ENCODE assay signal across 10 cellular contexts in genomic region chr3:119352863-119353527, GRCh38. TPM values are rescaled to one million over a fixed set of nuclear protein-coding genes. Genes with fewer than 3 reads are reported as not detected.
DNase-seq lines count a peak whose midpoint lies in the region; ATAC-seq and TF ChIP-seq lines count a peak whose summit lies in the region.
"Had no signal": no experiment of that assay in that cellular context is flagged by ENCODE, and none has a peak within 500 bp of the region (broad histone marks: within the 10 kb centered on the region; RNA-seq: fewer than 3 reads in every experiment).

No MANE protein-coding gene starts in this region.

- TF ChIP-seq CTCF in liver (IDR thresholded peaks at IDR 0.05; ENCODE audit: low read depth, low read length, missing input control), result peak; percentile 25

- TF ChIP-seq RAD21 in liver (IDR thresholded peaks at IDR 0.05), result peak; percentile 51 to 65

- no peaks in the 10 kb centered on the region for H4K20me1 ChIP-seq in Karpas-422 (ENCODE audit: insufficient read depth, low read depth, low read length)

- no peaks in the 10 kb centered on the region for H3K27me3 Mint-ChIP-seq in activated naive CD4-positive, alpha-beta T cell treated with anti-CD3 and anti-CD28 coated beads, Interleukin-2, amount 50 U/mL, for 24 hours

- H3K36me3 ChIP-seq in Karpas-422 (ENCODE audit: insufficient read depth, low read length), result no peaks in the 10 kb centered on the region
- H3K36me3 ChIP-seq in liver (ENCODE audit: control insufficient read depth in 4 of 4, insufficient read depth in 3 of 4, low read depth in 1 of 4, low read length in 3 of 4), result no peaks in the 10 kb centered on the region
- H3K36me3 ChIP-seq: thoracic aorta had no signal

- H3K9me2 ChIP-seq in Karpas-422 (replicated peaks; ENCODE audit: insufficient read depth, low read length), result no peaks in the 10 kb centered on the region

- H3K4me2 ChIP-seq in Karpas-422 (ENCODE audit: low read depth, low read length, poor library complexity, severe bottlenecking), result no peak overlapping the region

- no peak overlapping the region for H2AFZ ChIP-seq in Karpas-422 (ENCODE audit: low read length)

- no peaks in the 10 kb centered on the region for H3K9me3 ChIP-seq in Karpas-422 (ENCODE audit: low read length)
- H3K9me3 ChIP-seq in liver (ENCODE audit: control insufficient read depth in 4 of 4, low read length in 3 of 4), result no peaks in the 10 kb centered on the region
- H3K9me3 ChIP-seq: thoracic aorta had no signal

- H3K36me3 Mint-ChIP-seq in activated naive CD4-positive, alpha-beta T cell treated with anti-CD3 and anti-CD28 coated beads, Interleukin-2, amount 50 U/mL, for 24 hours, result peaks cover 1% of the 10 kb centered on the region
- H3K36me3 Mint-ChIP-seq: brain had no signal

- H3K4me1 Mint-ChIP-seq in activated naive CD4-positive, alpha-beta T cell treated with anti-CD3 and anti-CD28 coated beads, Interleukin-2, amount 50 U/mL, for 24 hours, result peaks cover 44% of the 10 kb centered on the region

- no peaks in the 10 kb centered on the region for H3K9me3 Mint-ChIP-seq in activated naive CD4-positive, alpha-beta T cell treated with anti-CD3 and anti-CD28 coated beads, Interleukin-2, amount 50 U/mL, for 24 hours
- H3K9me3 Mint-ChIP-seq: brain had no signal

- no peak for ATAC-seq in HG03159 (IDR thresholded peaks at IDR 0.05; ENCODE audit: unreplicated experiment)

- H3K4me3 Mint-ChIP-seq in activated naive CD4-positive, alpha-beta T cell treated with anti-CD3 and anti-CD28 coated beads, Interleukin-2, amount 50 U/mL, for 24 hours, result peak overlapping the region; percentile 67
- H3K4me3 Mint-ChIP-seq: brain had no signal

- H3K4me3 ChIP-seq in Karpas-422 (ENCODE audit: low read length) (no peak overlapping the region), liver (ENCODE audit: low read depth in 1 of 3, low read length in 3 of 3) (no peak overlapping the region)
- H3K4me3 ChIP-seq: thoracic aorta had no signal

- H3K27ac Mint-ChIP-seq in activated naive CD4-positive, alpha-beta T cell treated with anti-CD3 and anti-CD28 coated beads, Interleukin-2, amount 50 U/mL, for 24 hours, result peak overlapping the region; percentile 66

- no peak for DNase-seq in activated naive CD4-positive, alpha-beta T cell (lab: John Stamatoyannopoulos, UW)
- peak; percentile 73 for DNase-seq in Karpas-422
- peak; percentile 58 for DNase-seq in amniotic stem cell (lab: John Stamatoyannopoulos, UW)
- no peak for DNase-seq in activated gamma-delta T cell treated with Interleukin-2 at 50 U/mL for 16 hours
- no peak for DNase-seq in activated effector memory CD4-positive, alpha-beta T cell treated with anti-CD3 and anti-CD28 coated beads, Interleukin-2, amount 50 U/mL, for 16 hours

- H3K27ac ChIP-seq in Karpas-422 (ENCODE audit: low read length), result no peak overlapping the region
- H3K27ac ChIP-seq in liver (ENCODE audit: low read depth in 1 of 2, low read length in 2 of 2), result no peak overlapping the region
- H3K27ac ChIP-seq: thoracic aorta had no signal

- peaks cover 14% of the 10 kb centered on the region; the same call in 1 of the 2 replicates for H3K4me1 ChIP-seq in Karpas-422 (ENCODE audit: low read length)
- H3K4me1 ChIP-seq in liver (ENCODE audit: control insufficient read depth in 4 of 4, insufficient read depth in 4 of 4, low read length in 3 of 4), result peaks cover 0 to 5% (median 0%) of the 10 kb centered on the region in 4 donors

- H3K27me3 ChIP-seq in Karpas-422 (ENCODE audit: low read length), result no peaks in the 10 kb centered on the region
- peaks cover 0 to 3% (median 0%) of the 10 kb centered on the region in 4 donors for H3K27me3 ChIP-seq in liver (ENCODE audit: control insufficient read depth in 4 of 4, insufficient read depth in 4 of 4, low read length in 3 of 4)

- H3K79me2 ChIP-seq in Karpas-422 (ENCODE audit: low read length), result no peaks in the 10 kb centered on the region

- WGBS in liver, result 70% methylated on average over 6 of the region's 6 CpGs

- H3K9ac ChIP-seq in Karpas-422 (ENCODE audit: low read length), result no peak overlapping the region
- no peak overlapping the region for H3K9ac ChIP-seq in liver (ENCODE audit: low read depth in 1 of 2, low read length in 2 of 2)

TF ChIP-seq in liver, 16 proteins besides CTCF, POLR2A, EP300 and RAD21:
- no peak for TF ChIP-seq SP1 (IDR thresholded peaks at IDR 0.05)
- no peak for TF ChIP-seq NR2F2 (IDR thresholded peaks at IDR 0.05)
- no peak for TF ChIP-seq JUND (IDR thresholded peaks at IDR 0.05)
- TF ChIP-seq TAF1 (conservative IDR thresholded peaks at IDR 0.05), result no peak
- TF ChIP-seq FOXA2 (IDR thresholded peaks at IDR 0.05), result no peak
- TF ChIP-seq FOXA1 (IDR thresholded peaks at IDR 0.05), result no peak
- TF ChIP-seq, protein P1, sequence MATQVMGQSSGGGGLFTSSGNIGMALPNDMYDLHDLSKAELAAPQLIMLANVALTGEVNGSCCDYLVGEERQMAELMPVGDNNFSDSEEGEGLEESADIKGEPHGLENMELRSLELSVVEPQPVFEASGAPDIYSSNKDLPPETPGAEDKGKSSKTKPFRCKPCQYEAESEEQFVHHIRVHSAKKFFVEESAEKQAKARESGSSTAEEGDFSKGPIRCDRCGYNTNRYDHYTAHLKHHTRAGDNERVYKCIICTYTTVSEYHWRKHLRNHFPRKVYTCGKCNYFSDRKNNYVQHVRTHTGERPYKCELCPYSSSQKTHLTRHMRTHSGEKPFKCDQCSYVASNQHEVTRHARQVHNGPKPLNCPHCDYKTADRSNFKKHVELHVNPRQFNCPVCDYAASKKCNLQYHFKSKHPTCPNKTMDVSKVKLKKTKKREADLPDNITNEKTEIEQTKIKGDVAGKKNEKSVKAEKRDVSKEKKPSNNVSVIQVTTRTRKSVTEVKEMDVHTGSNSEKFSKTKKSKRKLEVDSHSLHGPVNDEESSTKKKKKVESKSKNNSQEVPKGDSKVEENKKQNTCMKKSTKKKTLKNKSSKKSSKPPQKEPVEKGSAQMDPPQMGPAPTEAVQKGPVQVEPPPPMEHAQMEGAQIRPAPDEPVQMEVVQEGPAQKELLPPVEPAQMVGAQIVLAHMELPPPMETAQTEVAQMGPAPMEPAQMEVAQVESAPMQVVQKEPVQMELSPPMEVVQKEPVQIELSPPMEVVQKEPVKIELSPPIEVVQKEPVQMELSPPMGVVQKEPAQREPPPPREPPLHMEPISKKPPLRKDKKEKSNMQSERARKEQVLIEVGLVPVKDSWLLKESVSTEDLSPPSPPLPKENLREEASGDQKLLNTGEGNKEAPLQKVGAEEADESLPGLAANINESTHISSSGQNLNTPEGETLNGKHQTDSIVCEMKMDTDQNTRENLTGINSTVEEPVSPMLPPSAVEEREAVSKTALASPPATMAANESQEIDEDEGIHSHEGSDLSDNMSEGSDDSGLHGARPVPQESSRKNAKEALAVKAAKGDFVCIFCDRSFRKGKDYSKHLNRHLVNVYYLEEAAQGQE (IDR thresholded peaks at IDR 0.05), result no peak
- TF ChIP-seq EGR1 (IDR thresholded peaks at IDR 0.05; ENCODE audit: low read depth in 2 of 2), result no peak
- no peak for TF ChIP-seq HNF4G (IDR thresholded peaks at IDR 0.05)
- TF ChIP-seq RXRA (IDR thresholded peaks at IDR 0.05), result no peak
- TF ChIP-seq GABPA (IDR thresholded peaks at IDR 0.05 in 1 of 2, conservative IDR thresholded peaks at IDR 0.05 in 1 of 2), result no peak
- TF ChIP-seq MAX (IDR thresholded peaks at IDR 0.05), result no peak
- TF ChIP-seq, protein P2, sequence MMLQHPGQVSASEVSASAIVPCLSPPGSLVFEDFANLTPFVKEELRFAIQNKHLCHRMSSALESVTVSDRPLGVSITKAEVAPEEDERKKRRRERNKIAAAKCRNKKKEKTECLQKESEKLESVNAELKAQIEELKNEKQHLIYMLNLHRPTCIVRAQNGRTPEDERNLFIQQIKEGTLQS (IDR thresholded peaks at IDR 0.05), result no peak
- TF ChIP-seq HNF4A (conservative IDR thresholded peaks at IDR 0.05), result no peak
- no peak for TF ChIP-seq YY1 (IDR thresholded peaks at IDR 0.05)
- TF ChIP-seq, protein P3, sequence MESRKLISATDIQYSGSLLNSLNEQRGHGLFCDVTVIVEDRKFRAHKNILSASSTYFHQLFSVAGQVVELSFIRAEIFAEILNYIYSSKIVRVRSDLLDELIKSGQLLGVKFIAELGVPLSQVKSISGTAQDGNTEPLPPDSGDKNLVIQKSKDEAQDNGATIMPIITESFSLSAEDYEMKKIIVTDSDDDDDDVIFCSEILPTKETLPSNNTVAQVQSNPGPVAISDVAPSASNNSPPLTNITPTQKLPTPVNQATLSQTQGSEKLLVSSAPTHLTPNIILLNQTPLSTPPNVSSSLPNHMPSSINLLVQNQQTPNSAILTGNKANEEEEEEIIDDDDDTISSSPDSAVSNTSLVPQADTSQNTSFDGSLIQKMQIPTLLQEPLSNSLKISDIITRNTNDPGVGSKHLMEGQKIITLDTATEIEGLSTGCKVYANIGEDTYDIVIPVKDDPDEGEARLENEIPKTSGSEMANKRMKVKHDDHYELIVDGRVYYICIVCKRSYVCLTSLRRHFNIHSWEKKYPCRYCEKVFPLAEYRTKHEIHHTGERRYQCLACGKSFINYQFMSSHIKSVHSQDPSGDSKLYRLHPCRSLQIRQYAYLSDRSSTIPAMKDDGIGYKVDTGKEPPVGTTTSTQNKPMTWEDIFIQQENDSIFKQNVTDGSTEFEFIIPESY (IDR thresholded peaks at IDR 0.05), result no peak

RNA-seq across cellular contexts. Expression of gene ARHGAP31, which starts 58.8 kb away (rescaled TPM):
- total RNA-seq in Karpas-422 (2014; rRNA removed; shearing (Covaris generic); ENCODE audit: low replicate concordance), result 1.2 TPM in 1 of 2 replicates, not detected in the other
- 1 to 10 TPM; 3.6 to 4.6 TPM for total RNA-seq in liver
- 1 to 10 TPM in 1 of 2 donors, under 1 TPM in 1; 0.99 to 1.5 TPM for polyA plus RNA-seq in liver

Comparison
In these comparisons a context has a peak if more than half of its experiments do, and no peak if none do; other contexts are left out.
1. DNase-seq: peak in Karpas-422 (single experiment) and amniotic stem cell (single experiment); none in activated naive CD4-positive, alpha-beta T cell (0 of 4), activated gamma-delta T cell treated with Interleukin-2 at 50 U/mL for 16 hours (single experiment) and activated effector memory CD4-positive, alpha-beta T cell treated with anti-CD3 and anti-CD28 coated beads, Interleukin-2, amount 50 U/mL, for 16 hours (single experiment).